13 cellular contexts compared by ENCODE assay signal in the genomic region with DNA sequence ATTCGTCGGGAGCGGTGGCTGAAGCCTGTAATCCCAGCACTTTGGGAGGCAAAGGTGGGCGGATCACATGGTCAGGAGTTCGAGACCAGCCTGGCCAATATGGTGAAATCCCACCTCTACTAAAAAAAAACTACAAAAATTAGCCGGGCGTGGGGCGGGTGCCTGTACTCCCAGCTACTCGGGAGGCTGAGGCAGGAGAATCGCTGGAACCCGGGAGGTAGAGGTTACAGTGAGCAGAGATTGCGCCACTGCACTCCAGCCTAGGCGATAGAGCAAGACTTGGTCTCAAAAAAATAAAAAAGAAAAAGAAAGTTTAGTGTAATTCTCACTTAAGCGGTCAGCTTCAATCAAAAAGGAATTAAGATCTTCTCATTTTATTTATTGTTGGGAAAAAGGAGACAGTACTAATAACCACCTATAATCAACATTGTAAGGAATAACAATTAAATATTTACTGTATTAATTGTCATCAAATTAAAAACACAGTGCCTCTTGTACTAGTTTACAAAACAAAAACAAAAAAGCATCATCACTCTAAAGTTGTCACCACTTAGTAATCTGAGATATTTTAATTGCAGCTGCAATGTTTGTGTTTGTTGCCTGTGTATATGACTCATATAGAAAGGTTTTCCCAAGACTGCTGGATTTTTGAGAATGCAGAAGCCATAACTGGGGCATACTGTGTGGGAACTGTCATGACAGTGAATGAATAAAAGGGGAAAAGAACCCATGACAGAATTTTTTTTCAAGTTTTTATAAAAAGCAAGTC. TPM values are rescaled to one million over a fixed set of nuclear protein-coding genes. Genes with fewer than 3 reads are reported as not detected.
DNase-seq lines count a peak whose midpoint lies in the region; ATAC-seq and TF ChIP-seq lines count a peak whose summit lies in the region.
"Had no signal": no experiment of that assay in that cellular context is flagged by ENCODE, and none has a peak within 500 bp of the region (broad histone marks: within the 10 kb centered on the region; RNA-seq: fewer than 3 reads in every experiment).

No MANE protein-coding gene starts in this region.

- no peaks in the 10 kb centered on the region for H3K27me3 Mint-ChIP-seq in natural killer cell (ENCODE audit: low read depth in 2 of 2)
- no peaks in the 10 kb centered on the region for H3K27me3 Mint-ChIP-seq in natural killer cell treated with Interleukin-12 subunit alpha and Interleukin-12 subunit beta and Interleukin-15 and Interleukin-18, amount 100 ng/mL, for 72 hours
- H3K27me3 Mint-ChIP-seq: B cell had no signal

- intact Hi-C loops in natural killer cell (cut with micrococcal nuclease): no loop called here
- intact Hi-C loops in dorsolateral prefrontal cortex (cut with DNase I): no loop called here

- H3K27ac ChIP-seq in dorsolateral prefrontal cortex: peak overlapping the region in 1 of 59 donors; percentile 49
- H3K27ac ChIP-seq: SJCRH30 had no signal

- ATAC-seq in natural killer cell: no peak
- ATAC-seq in natural killer cell treated with Interleukin-12 subunit alpha and Interleukin-12 subunit beta and Interleukin-15 and Interleukin-18, amount 100 ng/mL, for 72 hours: no peak

- H3K9me3 Mint-ChIP-seq in natural killer cell: no peaks in the 10 kb centered on the region
- no peaks in the 10 kb centered on the region for H3K9me3 Mint-ChIP-seq in natural killer cell treated with Interleukin-12 subunit alpha and Interleukin-12 subunit beta and Interleukin-15 and Interleukin-18, amount 100 ng/mL, for 72 hours

- peak overlapping the region; percentile 13 for H3K4me3 Mint-ChIP-seq in natural killer cell
- no peak overlapping the region for H3K4me3 Mint-ChIP-seq in natural killer cell treated with Interleukin-12 subunit alpha and Interleukin-12 subunit beta and Interleukin-15 and Interleukin-18, amount 100 ng/mL, for 72 hours
- H3K4me3 Mint-ChIP-seq: B cell had no signal

- no peak for DNase-seq in natural killer cell
- DNase-seq in natural killer cell treated with Interleukin-12 subunit alpha and Interleukin-12 subunit beta and Interleukin-15 and Interleukin-18, amount 100 ng/mL, for 72 hours (ENCODE audit: low spot score): no peak
- DNase-seq in amniotic epithelial cell (ENCODE audit: low read depth): peak; percentile 93
- peak; percentile 85 for DNase-seq in iris pigment epithelial cell (ENCODE audit: low read depth)
- DNase-seq in NCI-H2029 treated with DMSO at 0.1 percent for 48 hours (lab: John Stamatoyannopoulos, UW): no peak
- no peak for DNase-seq in dorsolateral prefrontal cortex
- DNase-seq in GDM1 (lab: John Stamatoyannopoulos, UW): no peak
- DNase-seq in stimulated activated CD4-positive, alpha-beta T cell treated with anti-CD3 and anti-CD28 coated beads, Interleukin-1b, Interleukin-23, amount 100 ng/mL, for 48 hours: no peak
- DNase-seq: activated CD8-positive, alpha-beta memory T cell treated with anti-CD3 and anti-CD28 coated beads, Interleukin-2, amount 50 U/mL, for 48 hours; cerebellar nuclear complex; NCI-H1417; SJCRH30 had no signal

- H3K27ac Mint-ChIP-seq in natural killer cell: no peak overlapping the region
- H3K27ac Mint-ChIP-seq in natural killer cell treated with Interleukin-12 subunit alpha and Interleukin-12 subunit beta and Interleukin-15 and Interleukin-18, amount 100 ng/mL, for 72 hours: no peak overlapping the region
- H3K27ac Mint-ChIP-seq: B cell had no signal

- H3K4me3 ChIP-seq in dorsolateral prefrontal cortex: peak overlapping the region in 5 of 59 donors; percentile 2 to 100 (median 97)
- H3K4me3 ChIP-seq: SJCRH30 had no signal

- H3K27me3 ChIP-seq in dorsolateral prefrontal cortex: no peaks in the 10 kb centered on the region
- H3K27me3 ChIP-seq: SJCRH30 had no signal

- TF ChIP-seq CTCF in natural killer cell (IDR thresholded peaks at IDR 0.05) (no peak), dorsolateral prefrontal cortex (IDR thresholded peaks at IDR 0.05 in 54 of 56, conservative IDR thresholded peaks at IDR 0.05 in 2 of 56; ENCODE audit: low read depth in 1 of 56, partially characterized antibody in 56 of 56) (no peak)

- H3K4me1 Mint-ChIP-seq in natural killer cell: peaks cover 33 to 50% of the 10 kb centered on the region in 2 donors
- peaks cover 20 to 29% of the 10 kb centered on the region in 2 donors for H3K4me1 Mint-ChIP-seq in natural killer cell treated with Interleukin-12 subunit alpha and Interleukin-12 subunit beta and Interleukin-15 and Interleukin-18, amount 100 ng/mL, for 72 hours (ENCODE audit: low read depth in 2 of 2)

- no peaks in the 10 kb centered on the region for H3K36me3 Mint-ChIP-seq in natural killer cell
- no peaks in the 10 kb centered on the region for H3K36me3 Mint-ChIP-seq in natural killer cell treated with Interleukin-12 subunit alpha and Interleukin-12 subunit beta and Interleukin-15 and Interleukin-18, amount 100 ng/mL, for 72 hours

RNA-seq across cellular contexts. Expression of gene FBXO42, which starts 3.7 kb away (rescaled TPM):
- total RNA-seq in natural killer cell (10 to 100 TPM; 19.5 to 24.5 (median 24.1) TPM), dorsolateral prefrontal cortex (10 to 100 TPM; 19.4 to 43.5 (median 31.1) TPM)
- total RNA-seq in natural killer cell treated with Interleukin-12 subunit alpha and Interleukin-12 subunit beta and Interleukin-15 and Interleukin-18, amount 100 ng/mL, for 72 hours: 10 to 100 TPM; 27.9 to 34.9 TPM

RNA-seq across cellular contexts. Expression of gene SZRD1, which starts 18.4 kb away (rescaled TPM):
- 100 to 1,000 TPM; 170 to 187 (median 177) TPM for total RNA-seq in natural killer cell
- total RNA-seq in natural killer cell treated with Interleukin-12 subunit alpha and Interleukin-12 subunit beta and Interleukin-15 and Interleukin-18, amount 100 ng/mL, for 72 hours: 100 to 1,000 TPM; 232 to 279 TPM
- total RNA-seq in dorsolateral prefrontal cortex: 10 to 100 TPM; 33.3 to 89.5 (median 49.3) TPM

Comparison
In these comparisons a context has a peak if more than half of its experiments do, and no peak if none do; other contexts are left out.
1. DNase-seq: peak in amniotic epithelial cell (single experiment) and iris pigment epithelial cell (single experiment); none in natural killer cell (single experiment), natural killer cell treated with Interleukin-12 subunit alpha and Interleukin-12 subunit beta and Interleukin-15 and Interleukin-18, amount 100 ng/mL, for 72 hours (single experiment), NCI-H2029 treated with DMSO at 0.1 percent for 48 hours (single experiment), dorsolateral prefrontal cortex (0 of 10), GDM1 (single experiment) and stimulated activated CD4-positive, alpha-beta T cell treated with anti-CD3 and anti-CD28 coated beads, Interleukin-1b, Interleukin-23, amount 100 ng/mL, for 48 hours (single experiment).